10 cellular contexts compared by ENCODE assay signal in the genomic region with DNA sequence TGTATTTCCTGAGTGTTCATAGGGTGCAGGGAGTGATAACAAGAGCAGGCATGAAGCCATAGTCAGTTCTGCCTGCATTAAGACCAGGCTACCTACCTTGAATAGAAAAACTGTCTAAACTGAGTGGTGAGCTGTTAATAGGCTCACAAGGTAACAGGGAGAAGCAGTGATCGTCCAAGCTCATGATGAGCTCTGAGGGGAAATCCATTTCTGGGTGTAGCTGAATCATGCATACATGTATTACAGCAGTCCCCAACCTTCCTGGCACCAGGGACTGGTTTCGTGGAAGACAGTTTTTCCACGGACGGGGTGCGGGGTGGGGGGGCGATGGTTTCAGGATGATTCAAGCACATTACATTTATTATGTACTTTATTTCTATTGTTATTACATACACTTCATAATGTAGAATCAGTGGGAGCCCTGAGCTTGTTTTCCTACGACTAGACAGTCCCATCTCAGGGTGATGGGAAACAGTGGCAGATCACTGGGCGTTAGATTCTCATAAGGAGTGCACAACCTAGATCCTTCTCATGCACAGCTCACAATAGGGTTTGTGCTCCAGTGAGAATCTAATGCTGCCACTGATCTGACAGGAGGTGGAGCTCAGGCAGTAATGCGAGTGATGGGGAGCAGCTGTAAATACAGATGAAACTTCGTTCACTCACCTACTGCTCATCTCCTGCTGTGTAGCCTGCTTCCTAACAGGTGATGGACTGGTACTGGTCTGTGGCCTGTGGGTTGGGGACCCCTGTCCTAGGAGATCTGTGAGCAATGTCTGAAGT.
DNase-seq lines count a peak whose midpoint lies in the region; ATAC-seq and TF ChIP-seq lines count a peak whose summit lies in the region.
"Had no signal": no experiment of that assay in that cellular context is flagged by ENCODE, and none has a peak within 500 bp of the region (broad histone marks: within the 10 kb centered on the region; RNA-seq: fewer than 3 reads in every experiment).

No MANE protein-coding gene starts in this region.

- H3K27ac Mint-ChIP-seq in activated naive CD4-positive, alpha-beta T cell treated with anti-CD3 and anti-CD28 coated beads, Interleukin-2, amount 10 ng/mL, durations not matched to agents 7 days and 5 days, result peak overlapping the region; percentile 84
- H3K27ac Mint-ChIP-seq in effector memory CD8-positive, alpha-beta T cell, result no peak overlapping the region

- peak; percentile 49 for DNase-seq in activated naive CD4-positive, alpha-beta T cell treated with anti-CD3 and anti-CD28 coated beads, Interleukin-2, amount 10 ng/mL, durations not matched to agents 7 days and 5 days
- DNase-seq in stimulated activated CD8-positive, alpha-beta memory T cell treated with anti-CD3 and anti-CD28 coated beads, Interleukin-7, amount 100 ng/mL, for 48 hours (ENCODE audit: extremely low read depth in 1 of 2, low read depth in 1 of 2), result peak; percentile 39 to 61
- DNase-seq in PC-3 (no peak), left ventricle myocardium superior (no peak)
- DNase-seq in effector memory CD8-positive, alpha-beta T cell, result no peak
- DNase-seq: dermis blood vessel endothelial cell, kidney had no signal

- no peak overlapping the region for H3K27ac ChIP-seq in PC-3 (ENCODE audit: low read length)

- no peaks in the 10 kb centered on the region for H3K27me3 Mint-ChIP-seq in activated naive CD4-positive, alpha-beta T cell treated with anti-CD3 and anti-CD28 coated beads, Interleukin-2, amount 10 ng/mL, durations not matched to agents 7 days and 5 days
- H3K27me3 Mint-ChIP-seq in effector memory CD8-positive, alpha-beta T cell, result no peaks in the 10 kb centered on the region

- H3K4me3 Mint-ChIP-seq in activated naive CD4-positive, alpha-beta T cell treated with anti-CD3 and anti-CD28 coated beads, Interleukin-2, amount 10 ng/mL, durations not matched to agents 7 days and 5 days, result no peak overlapping the region
- no peak overlapping the region for H3K4me3 Mint-ChIP-seq in effector memory CD8-positive, alpha-beta T cell

- no peak overlapping the region for H3K4me2 ChIP-seq in PC-3 (ENCODE audit: low read length)

- no TSS peak for BruUV-seq in PC-3 (replicated peaks; lab: Mats Ljungman, UMichigan)

- H3K4me1 Mint-ChIP-seq in activated naive CD4-positive, alpha-beta T cell treated with anti-CD3 and anti-CD28 coated beads, Interleukin-2, amount 10 ng/mL, durations not matched to agents 7 days and 5 days, result peaks cover 91% of the 10 kb centered on the region
- peaks cover 5 to 10% of the 10 kb centered on the region in 2 donors for H3K4me1 Mint-ChIP-seq in effector memory CD8-positive, alpha-beta T cell (ENCODE audit: low read depth in 2 of 2)

- no peaks in the 10 kb centered on the region for H3K36me3 ChIP-seq in PC-3 (ENCODE audit: low read depth, low read length)

- no peaks in the 10 kb centered on the region for H3K27me3 ChIP-seq in PC-3 (ENCODE audit: low read length)

- H3K9me3 ChIP-seq in PC-3 (ENCODE audit: low read length), result no peaks in the 10 kb centered on the region

- H3K79me2 ChIP-seq in PC-3 (ENCODE audit: low read length), result no peaks in the 10 kb centered on the region

- no peak for TF ChIP-seq CTCF in PC-3 (conservative IDR thresholded peaks at IDR 0.05; ENCODE audit: low read depth, low read length)

- peaks cover 34% of the 10 kb centered on the region for H3K36me3 Mint-ChIP-seq in activated naive CD4-positive, alpha-beta T cell treated with anti-CD3 and anti-CD28 coated beads, Interleukin-2, amount 10 ng/mL, durations not matched to agents 7 days and 5 days
- H3K36me3 Mint-ChIP-seq in effector memory CD8-positive, alpha-beta T cell (ENCODE audit: insufficient read depth), result peaks cover 3% of the 10 kb centered on the region

- H4K20me1 ChIP-seq in PC-3 (ENCODE audit: low read length), result no peaks in the 10 kb centered on the region

- no peaks in the 10 kb centered on the region for H3F3A ChIP-seq in PC-3 (ENCODE audit: low read length, unreplicated experiment)

- ATAC-seq in GM19468 (IDR thresholded peaks at IDR 0.05; ENCODE audit: extremely low read depth, unreplicated experiment) (peak; percentile 3), HG03521 (IDR thresholded peaks at IDR 0.05; ENCODE audit: unreplicated experiment) (peak; percentile 14), PC-3 (no peak), left ventricle myocardium superior (no peak), HG03039 (IDR thresholded peaks at IDR 0.05; ENCODE audit: unreplicated experiment) (no peak)
- ATAC-seq in effector memory CD8-positive, alpha-beta T cell (replicated peaks), result no peak

- peaks cover 6% of the 10 kb centered on the region for H3K4me1 ChIP-seq in PC-3 (ENCODE audit: insufficient read depth, low read length)

- no peak overlapping the region for H3K9ac ChIP-seq in PC-3 (ENCODE audit: low read length)

- intact Hi-C loops in PC-3 (cut with micrococcal nuclease), result loop anchor here (10.0 kb wide), 1 partner anchor 100 kb away; no protein-coding TSS in a partner anchor
- intact Hi-C loops in left ventricle myocardium superior (cut with micrococcal nuclease), result no loop called here

- H3K9me2 ChIP-seq in PC-3 (replicated peaks; ENCODE audit: low read length), result no peaks in the 10 kb centered on the region

- no peak overlapping the region for H3K4me3 ChIP-seq in PC-3 (ENCODE audit: low read length)

- CTCF ChIA-PET in activated naive CD4-positive, alpha-beta T cell treated with anti-CD3 and anti-CD28 coated beads, Interleukin-2, amount 10 ng/mL, durations not matched to agents 7 days and 5 days (lab: Charles Lee), result interaction anchor here (0.8 to 1.9 kb wide), 11 partner anchors 10 to 117 kb away, joined by 3 to 8 read pairs (median 4); no protein-coding TSS in a partner anchor
- CTCF ChIA-PET in PC-3 (lab: Charles Lee), result no interaction called here

- peaks cover 2% of the 10 kb centered on the region for H3K9me3 Mint-ChIP-seq in activated naive CD4-positive, alpha-beta T cell treated with anti-CD3 and anti-CD28 coated beads, Interleukin-2, amount 10 ng/mL, durations not matched to agents 7 days and 5 days
- no peaks in the 10 kb centered on the region for H3K9me3 Mint-ChIP-seq in effector memory CD8-positive, alpha-beta T cell

- no peak overlapping the region for H2AFZ ChIP-seq in PC-3 (ENCODE audit: low read length)

- POLR2A ChIA-PET in PC-3 (lab: Charles Lee; ENCODE audit: unreplicated experiment), result interaction anchor here (0.6 kb wide), 1 partner anchor 83 kb away, joined by 3 read pairs; no protein-coding TSS in a partner anchor

Comparison
In these comparisons a context has a peak if more than half of its experiments do, and no peak if none do; other contexts are left out.
1. ATAC-seq: peak in GM19468 (single experiment) and HG03521 (single experiment); none in PC-3 (single experiment), left ventricle myocardium superior (single experiment), HG03039 (single experiment) and effector memory CD8-positive, alpha-beta T cell (single experiment).
2. DNase-seq: peak in activated naive CD4-positive, alpha-beta T cell treated with anti-CD3 and anti-CD28 coated beads, Interleukin-2, amount 10 ng/mL, durations not matched to agents 7 days and 5 days (single experiment) and stimulated activated CD8-positive, alpha-beta memory T cell treated with anti-CD3 and anti-CD28 coated beads, Interleukin-7, amount 100 ng/mL, for 48 hours (2 of 2); none in PC-3 (single experiment), left ventricle myocardium superior (single experiment) and effector memory CD8-positive, alpha-beta T cell (0 of 3).